10 cellular contexts compared by ENCODE assay signal in genomic region chr11:71489311-71490043, GRCh38. TPM values are rescaled to one million over a fixed set of nuclear protein-coding genes. Genes with fewer than 3 reads are reported as not detected.
A peak's percentile ranks its signal among the peaks of the same experiment; 100 is the strongest.
DNase-seq lines count a peak whose midpoint lies in the region; ATAC-seq lines count a peak whose summit lies in the region.
"Had no signal": no experiment of that assay in that cellular context is flagged by ENCODE, and none has a peak within 500 bp of the region (broad histone marks: within the 10 kb centered on the region; RNA-seq: fewer than 3 reads in every experiment).

No MANE protein-coding gene starts in this region.

- DNase-seq in GM19238 (ENCODE audit: insufficient read length, low spot score), result peak; percentile 55
- peak; percentile 75 for DNase-seq in T-helper 2 cell treated with Interferon-gamma antibody and Interleukin-4, amounts not matched to agents 5 μg/mL and 100 μg/mL, for 36 hours (ENCODE audit: low spot score)
- peak; percentile 48 to 92 for DNase-seq in dermis microvascular lymphatic vessel endothelial cell (ENCODE audit: low read depth in 2 of 2)
- peak; percentile 72 for DNase-seq in stimulated activated CD4-positive, alpha-beta T cell treated with anti-CD3 and anti-CD28 coated beads, Interleukin-1b, Interleukin-23, amount 100 ng/mL, for 48 hours
- DNase-seq: SHP77 treated with DMSO at 0.1 percent for 48 hours had no signal

- peaks cover 59% of the 10 kb centered on the region for H3K36me3 Mint-ChIP-seq in T-helper 2 cell treated with Interferon-gamma antibody and Interleukin-4, amounts not matched to agents 5 μg/mL and 100 μg/mL, for 36 hours (ENCODE audit: low read depth)

- peaks cover 14% of the 10 kb centered on the region for H3K4me1 Mint-ChIP-seq in T-helper 2 cell treated with Interferon-gamma antibody and Interleukin-4, amounts not matched to agents 5 μg/mL and 100 μg/mL, for 36 hours (ENCODE audit: low read depth)

- H3K4me3 Mint-ChIP-seq in T-helper 2 cell treated with Interferon-gamma antibody and Interleukin-4, amounts not matched to agents 5 μg/mL and 100 μg/mL, for 36 hours, result no peak overlapping the region

- no peaks in the 10 kb centered on the region for H3K27me3 Mint-ChIP-seq in T-helper 2 cell treated with Interferon-gamma antibody and Interleukin-4, amounts not matched to agents 5 μg/mL and 100 μg/mL, for 36 hours (ENCODE audit: low read depth)

- no peak for ATAC-seq in HG02970 (IDR thresholded peaks at IDR 0.05; ENCODE audit: low FRiP score, unreplicated experiment)
- no peak for ATAC-seq in GM19467 (IDR thresholded peaks at IDR 0.05; ENCODE audit: unreplicated experiment)
- no peak for ATAC-seq in HG03469 (IDR thresholded peaks at IDR 0.05; ENCODE audit: unreplicated experiment)
- no peak for ATAC-seq in GM18520 (IDR thresholded peaks at IDR 0.05; ENCODE audit: unreplicated experiment)

- no peaks in the 10 kb centered on the region for H3K9me3 Mint-ChIP-seq in T-helper 2 cell treated with Interferon-gamma antibody and Interleukin-4, amounts not matched to agents 5 μg/mL and 100 μg/mL, for 36 hours

- peak overlapping the region; percentile 84 for H3K27ac Mint-ChIP-seq in T-helper 2 cell treated with Interferon-gamma antibody and Interleukin-4, amounts not matched to agents 5 μg/mL and 100 μg/mL, for 36 hours

RNA-seq across cellular contexts. Expression of gene NADSYN1, which starts 36.5 kb away (rescaled TPM):
- total RNA-seq in dermis microvascular lymphatic vessel endothelial cell, result 60.5 and 88.1 TPM in 2 replicates

RNA-seq across cellular contexts. Expression of gene KRTAP5-7, which starts 37.6 kb away (rescaled TPM):
- total RNA-seq in dermis microvascular lymphatic vessel endothelial cell, result not detected in 2 replicates
- total RNA-seq: myocyte had no signal

RNA-seq across cellular contexts. Expression of gene DHCR7, which starts 41.3 kb away (rescaled TPM):
- 42.6 and 57.5 TPM in 2 replicates for total RNA-seq in dermis microvascular lymphatic vessel endothelial cell

RNA-seq across cellular contexts. Expression of gene KRTAP5-8, which starts 48.3 kb away (rescaled TPM):
- not detected in 2 replicates for total RNA-seq in dermis microvascular lymphatic vessel endothelial cell
- total RNA-seq: myocyte had no signal

RNA-seq across cellular contexts. Expression of gene KRTAP5-9, which starts 58.7 kb away (rescaled TPM):
- not detected in 2 replicates for total RNA-seq in dermis microvascular lymphatic vessel endothelial cell
